1 cellular context compared by ENCODE assay signal in the genomic region with DNA sequence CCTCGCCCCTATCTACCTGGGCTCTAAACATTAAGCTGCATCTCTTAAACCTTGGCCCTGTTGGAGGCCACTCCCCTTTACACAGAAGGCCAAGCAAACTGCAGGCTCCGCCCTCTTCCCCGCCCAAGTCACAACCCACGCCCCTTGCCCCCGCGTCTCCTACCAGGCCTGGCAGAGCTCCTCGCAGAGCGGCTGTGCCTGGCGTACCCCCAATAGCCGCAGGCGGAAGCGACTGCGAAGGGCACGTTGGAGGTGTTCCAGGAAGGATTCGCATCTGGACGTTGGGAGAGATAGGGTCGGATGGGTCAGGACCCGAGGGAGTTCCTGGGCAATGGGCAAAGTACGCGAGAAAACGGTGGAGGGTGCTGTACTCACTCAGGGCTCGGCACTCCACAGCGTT.
TF ChIP-seq lines count a peak whose summit lies in the region.

No MANE protein-coding gene starts in this region.

TF ChIP-seq in K562, 482 proteins besides CTCF, POLR2A, EP300 and RAD21:
- TF ChIP-seq, protein P1, sequence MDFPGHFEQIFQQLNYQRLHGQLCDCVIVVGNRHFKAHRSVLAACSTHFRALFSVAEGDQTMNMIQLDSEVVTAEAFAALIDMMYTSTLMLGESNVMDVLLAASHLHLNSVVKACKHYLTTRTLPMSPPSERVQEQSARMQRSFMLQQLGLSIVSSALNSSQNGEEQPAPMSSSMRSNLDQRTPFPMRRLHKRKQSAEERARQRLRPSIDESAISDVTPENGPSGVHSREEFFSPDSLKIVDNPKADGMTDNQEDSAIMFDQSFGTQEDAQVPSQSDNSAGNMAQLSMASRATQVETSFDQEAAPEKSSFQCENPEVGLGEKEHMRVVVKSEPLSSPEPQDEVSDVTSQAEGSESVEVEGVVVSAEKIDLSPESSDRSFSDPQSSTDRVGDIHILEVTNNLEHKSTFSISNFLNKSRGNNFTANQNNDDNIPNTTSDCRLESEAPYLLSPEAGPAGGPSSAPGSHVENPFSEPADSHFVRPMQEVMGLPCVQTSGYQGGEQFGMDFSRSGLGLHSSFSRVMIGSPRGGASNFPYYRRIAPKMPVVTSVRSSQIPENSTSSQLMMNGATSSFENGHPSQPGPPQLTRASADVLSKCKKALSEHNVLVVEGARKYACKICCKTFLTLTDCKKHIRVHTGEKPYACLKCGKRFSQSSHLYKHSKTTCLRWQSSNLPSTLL (IDR thresholded peaks at IDR 0.05) = no peak
- TF ChIP-seq, protein P2, sequence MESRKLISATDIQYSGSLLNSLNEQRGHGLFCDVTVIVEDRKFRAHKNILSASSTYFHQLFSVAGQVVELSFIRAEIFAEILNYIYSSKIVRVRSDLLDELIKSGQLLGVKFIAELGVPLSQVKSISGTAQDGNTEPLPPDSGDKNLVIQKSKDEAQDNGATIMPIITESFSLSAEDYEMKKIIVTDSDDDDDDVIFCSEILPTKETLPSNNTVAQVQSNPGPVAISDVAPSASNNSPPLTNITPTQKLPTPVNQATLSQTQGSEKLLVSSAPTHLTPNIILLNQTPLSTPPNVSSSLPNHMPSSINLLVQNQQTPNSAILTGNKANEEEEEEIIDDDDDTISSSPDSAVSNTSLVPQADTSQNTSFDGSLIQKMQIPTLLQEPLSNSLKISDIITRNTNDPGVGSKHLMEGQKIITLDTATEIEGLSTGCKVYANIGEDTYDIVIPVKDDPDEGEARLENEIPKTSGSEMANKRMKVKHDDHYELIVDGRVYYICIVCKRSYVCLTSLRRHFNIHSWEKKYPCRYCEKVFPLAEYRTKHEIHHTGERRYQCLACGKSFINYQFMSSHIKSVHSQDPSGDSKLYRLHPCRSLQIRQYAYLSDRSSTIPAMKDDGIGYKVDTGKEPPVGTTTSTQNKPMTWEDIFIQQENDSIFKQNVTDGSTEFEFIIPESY (CRISPR knock-in tag; IDR thresholded peaks at IDR 0.05) = no peak
- TF ChIP-seq, protein P3, sequence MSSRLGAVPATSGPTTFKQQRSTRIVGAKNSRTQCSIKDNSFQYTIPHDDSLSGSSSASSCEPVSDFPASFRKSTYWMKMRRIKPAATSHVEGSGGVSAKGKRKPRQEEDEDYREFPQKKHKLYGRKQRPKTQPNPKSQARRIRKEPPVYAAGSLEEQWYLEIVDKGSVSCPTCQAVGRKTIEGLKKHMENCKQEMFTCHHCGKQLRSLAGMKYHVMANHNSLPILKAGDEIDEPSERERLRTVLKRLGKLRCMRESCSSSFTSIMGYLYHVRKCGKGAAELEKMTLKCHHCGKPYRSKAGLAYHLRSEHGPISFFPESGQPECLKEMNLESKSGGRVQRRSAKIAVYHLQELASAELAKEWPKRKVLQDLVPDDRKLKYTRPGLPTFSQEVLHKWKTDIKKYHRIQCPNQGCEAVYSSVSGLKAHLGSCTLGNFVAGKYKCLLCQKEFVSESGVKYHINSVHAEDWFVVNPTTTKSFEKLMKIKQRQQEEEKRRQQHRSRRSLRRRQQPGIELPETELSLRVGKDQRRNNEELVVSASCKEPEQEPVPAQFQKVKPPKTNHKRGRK (tag; IDR thresholded peaks at IDR 0.05) = no peak
- no peak for TF ChIP-seq SIN3B (IDR thresholded peaks at IDR 0.05; ENCODE audit: low read depth)
- no peak for TF ChIP-seq RB1 (IDR thresholded peaks at IDR 0.05; ENCODE audit: low read depth)
- TF ChIP-seq, protein P4, sequence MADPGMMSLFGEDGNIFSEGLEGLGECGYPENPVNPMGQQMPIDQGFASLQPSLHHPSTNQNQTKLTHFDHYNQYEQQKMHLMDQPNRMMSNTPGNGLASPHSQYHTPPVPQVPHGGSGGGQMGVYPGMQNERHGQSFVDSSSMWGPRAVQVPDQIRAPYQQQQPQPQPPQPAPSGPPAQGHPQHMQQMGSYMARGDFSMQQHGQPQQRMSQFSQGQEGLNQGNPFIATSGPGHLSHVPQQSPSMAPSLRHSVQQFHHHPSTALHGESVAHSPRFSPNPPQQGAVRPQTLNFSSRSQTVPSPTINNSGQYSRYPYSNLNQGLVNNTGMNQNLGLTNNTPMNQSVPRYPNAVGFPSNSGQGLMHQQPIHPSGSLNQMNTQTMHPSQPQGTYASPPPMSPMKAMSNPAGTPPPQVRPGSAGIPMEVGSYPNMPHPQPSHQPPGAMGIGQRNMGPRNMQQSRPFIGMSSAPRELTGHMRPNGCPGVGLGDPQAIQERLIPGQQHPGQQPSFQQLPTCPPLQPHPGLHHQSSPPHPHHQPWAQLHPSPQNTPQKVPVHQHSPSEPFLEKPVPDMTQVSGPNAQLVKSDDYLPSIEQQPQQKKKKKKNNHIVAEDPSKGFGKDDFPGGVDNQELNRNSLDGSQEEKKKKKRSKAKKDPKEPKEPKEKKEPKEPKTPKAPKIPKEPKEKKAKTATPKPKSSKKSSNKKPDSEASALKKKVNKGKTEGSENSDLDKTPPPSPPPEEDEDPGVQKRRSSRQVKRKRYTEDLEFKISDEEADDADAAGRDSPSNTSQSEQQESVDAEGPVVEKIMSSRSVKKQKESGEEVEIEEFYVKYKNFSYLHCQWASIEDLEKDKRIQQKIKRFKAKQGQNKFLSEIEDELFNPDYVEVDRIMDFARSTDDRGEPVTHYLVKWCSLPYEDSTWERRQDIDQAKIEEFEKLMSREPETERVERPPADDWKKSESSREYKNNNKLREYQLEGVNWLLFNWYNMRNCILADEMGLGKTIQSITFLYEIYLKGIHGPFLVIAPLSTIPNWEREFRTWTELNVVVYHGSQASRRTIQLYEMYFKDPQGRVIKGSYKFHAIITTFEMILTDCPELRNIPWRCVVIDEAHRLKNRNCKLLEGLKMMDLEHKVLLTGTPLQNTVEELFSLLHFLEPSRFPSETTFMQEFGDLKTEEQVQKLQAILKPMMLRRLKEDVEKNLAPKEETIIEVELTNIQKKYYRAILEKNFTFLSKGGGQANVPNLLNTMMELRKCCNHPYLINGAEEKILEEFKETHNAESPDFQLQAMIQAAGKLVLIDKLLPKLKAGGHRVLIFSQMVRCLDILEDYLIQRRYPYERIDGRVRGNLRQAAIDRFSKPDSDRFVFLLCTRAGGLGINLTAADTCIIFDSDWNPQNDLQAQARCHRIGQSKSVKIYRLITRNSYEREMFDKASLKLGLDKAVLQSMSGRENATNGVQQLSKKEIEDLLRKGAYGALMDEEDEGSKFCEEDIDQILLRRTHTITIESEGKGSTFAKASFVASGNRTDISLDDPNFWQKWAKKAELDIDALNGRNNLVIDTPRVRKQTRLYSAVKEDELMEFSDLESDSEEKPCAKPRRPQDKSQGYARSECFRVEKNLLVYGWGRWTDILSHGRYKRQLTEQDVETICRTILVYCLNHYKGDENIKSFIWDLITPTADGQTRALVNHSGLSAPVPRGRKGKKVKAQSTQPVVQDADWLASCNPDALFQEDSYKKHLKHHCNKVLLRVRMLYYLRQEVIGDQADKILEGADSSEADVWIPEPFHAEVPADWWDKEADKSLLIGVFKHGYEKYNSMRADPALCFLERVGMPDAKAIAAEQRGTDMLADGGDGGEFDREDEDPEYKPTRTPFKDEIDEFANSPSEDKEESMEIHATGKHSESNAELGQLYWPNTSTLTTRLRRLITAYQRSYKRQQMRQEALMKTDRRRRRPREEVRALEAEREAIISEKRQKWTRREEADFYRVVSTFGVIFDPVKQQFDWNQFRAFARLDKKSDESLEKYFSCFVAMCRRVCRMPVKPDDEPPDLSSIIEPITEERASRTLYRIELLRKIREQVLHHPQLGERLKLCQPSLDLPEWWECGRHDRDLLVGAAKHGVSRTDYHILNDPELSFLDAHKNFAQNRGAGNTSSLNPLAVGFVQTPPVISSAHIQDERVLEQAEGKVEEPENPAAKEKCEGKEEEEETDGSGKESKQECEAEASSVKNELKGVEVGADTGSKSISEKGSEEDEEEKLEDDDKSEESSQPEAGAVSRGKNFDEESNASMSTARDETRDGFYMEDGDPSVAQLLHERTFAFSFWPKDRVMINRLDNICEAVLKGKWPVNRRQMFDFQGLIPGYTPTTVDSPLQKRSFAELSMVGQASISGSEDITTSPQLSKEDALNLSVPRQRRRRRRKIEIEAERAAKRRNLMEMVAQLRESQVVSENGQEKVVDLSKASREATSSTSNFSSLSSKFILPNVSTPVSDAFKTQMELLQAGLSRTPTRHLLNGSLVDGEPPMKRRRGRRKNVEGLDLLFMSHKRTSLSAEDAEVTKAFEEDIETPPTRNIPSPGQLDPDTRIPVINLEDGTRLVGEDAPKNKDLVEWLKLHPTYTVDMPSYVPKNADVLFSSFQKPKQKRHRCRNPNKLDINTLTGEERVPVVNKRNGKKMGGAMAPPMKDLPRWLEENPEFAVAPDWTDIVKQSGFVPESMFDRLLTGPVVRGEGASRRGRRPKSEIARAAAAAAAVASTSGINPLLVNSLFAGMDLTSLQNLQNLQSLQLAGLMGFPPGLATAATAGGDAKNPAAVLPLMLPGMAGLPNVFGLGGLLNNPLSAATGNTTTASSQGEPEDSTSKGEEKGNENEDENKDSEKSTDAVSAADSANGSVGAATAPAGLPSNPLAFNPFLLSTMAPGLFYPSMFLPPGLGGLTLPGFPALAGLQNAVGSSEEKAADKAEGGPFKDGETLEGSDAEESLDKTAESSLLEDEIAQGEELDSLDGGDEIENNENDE (IDR thresholded peaks at IDR 0.05; ENCODE audit: low read depth, low read length) = no peak
- TF ChIP-seq, protein P5, sequence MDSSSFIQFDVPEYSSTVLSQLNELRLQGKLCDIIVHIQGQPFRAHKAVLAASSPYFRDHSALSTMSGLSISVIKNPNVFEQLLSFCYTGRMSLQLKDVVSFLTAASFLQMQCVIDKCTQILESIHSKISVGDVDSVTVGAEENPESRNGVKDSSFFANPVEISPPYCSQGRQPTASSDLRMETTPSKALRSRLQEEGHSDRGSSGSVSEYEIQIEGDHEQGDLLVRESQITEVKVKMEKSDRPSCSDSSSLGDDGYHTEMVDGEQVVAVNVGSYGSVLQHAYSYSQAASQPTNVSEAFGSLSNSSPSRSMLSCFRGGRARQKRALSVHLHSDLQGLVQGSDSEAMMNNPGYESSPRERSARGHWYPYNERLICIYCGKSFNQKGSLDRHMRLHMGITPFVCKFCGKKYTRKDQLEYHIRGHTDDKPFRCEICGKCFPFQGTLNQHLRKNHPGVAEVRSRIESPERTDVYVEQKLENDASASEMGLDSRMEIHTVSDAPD (CRISPR knock-in tag; IDR thresholded peaks at IDR 0.05) = no peak
- TF ChIP-seq ZSCAN29 (IDR thresholded peaks at IDR 0.05) = no peak
- no peak for TF ChIP-seq RBM39 (optimal IDR thresholded peaks at IDR 0.05; ENCODE audit: low read depth, low read length)
- no peak for TF ChIP-seq TEAD2 (tag; IDR thresholded peaks at IDR 0.05)
- no peak for TF ChIP-seq ARID1B (IDR thresholded peaks at IDR 0.05)
- TF ChIP-seq SMARCB1 (IDR thresholded peaks at IDR 0.05; ENCODE audit: insufficient read length, low read depth) = no peak
- TF ChIP-seq TOE1 (IDR thresholded peaks at IDR 0.05; ENCODE audit: borderline replicate concordance) = no peak
- TF ChIP-seq TOE1 (CRISPR knock-in tag; IDR thresholded peaks at IDR 0.05; ENCODE audit: borderline replicate concordance, low read depth) = no peak
- no peak for TF ChIP-seq ZNF143 (CRISPR knock-in tag; IDR thresholded peaks at IDR 0.05)
- peak; percentile 49 for TF ChIP-seq EGR1 (conservative IDR thresholded peaks at IDR 0.05)
- TF ChIP-seq HNRNPLL (IDR thresholded peaks at IDR 0.05; ENCODE audit: low read depth, low read length, poor library complexity, severe bottlenecking) = no peak
- TF ChIP-seq CREBBP (IDR thresholded peaks at IDR 0.05; ENCODE audit: low read depth, low read length) = no peak
- TF ChIP-seq NFIC (IDR thresholded peaks at IDR 0.05) = 0 out of 2 replicates have a peak, but pooled peaks have one; percentile 17
- TF ChIP-seq SMAD1 (IDR thresholded peaks at IDR 0.05; ENCODE audit: low read depth, low read length, partially characterized antibody) = no peak
- no peak for TF ChIP-seq DIDO1 (tag; IDR thresholded peaks at IDR 0.05; ENCODE audit: low read depth)
- TF ChIP-seq PRMT5 (CRISPR knock-in tag; IDR thresholded peaks at IDR 0.05) = no peak
- TF ChIP-seq, protein P6, sequence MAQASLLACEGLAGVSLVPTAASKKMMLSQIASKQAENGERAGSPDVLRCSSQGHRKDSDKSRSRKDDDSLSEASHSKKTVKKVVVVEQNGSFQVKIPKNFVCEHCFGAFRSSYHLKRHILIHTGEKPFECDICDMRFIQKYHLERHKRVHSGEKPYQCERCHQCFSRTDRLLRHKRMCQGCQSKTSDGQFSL (CRISPR knock-in tag; IDR thresholded peaks at IDR 0.05) = no peak
- TF ChIP-seq, protein P6 (tag; IDR thresholded peaks at IDR 0.05) = no peak
- TF ChIP-seq, protein P7, sequence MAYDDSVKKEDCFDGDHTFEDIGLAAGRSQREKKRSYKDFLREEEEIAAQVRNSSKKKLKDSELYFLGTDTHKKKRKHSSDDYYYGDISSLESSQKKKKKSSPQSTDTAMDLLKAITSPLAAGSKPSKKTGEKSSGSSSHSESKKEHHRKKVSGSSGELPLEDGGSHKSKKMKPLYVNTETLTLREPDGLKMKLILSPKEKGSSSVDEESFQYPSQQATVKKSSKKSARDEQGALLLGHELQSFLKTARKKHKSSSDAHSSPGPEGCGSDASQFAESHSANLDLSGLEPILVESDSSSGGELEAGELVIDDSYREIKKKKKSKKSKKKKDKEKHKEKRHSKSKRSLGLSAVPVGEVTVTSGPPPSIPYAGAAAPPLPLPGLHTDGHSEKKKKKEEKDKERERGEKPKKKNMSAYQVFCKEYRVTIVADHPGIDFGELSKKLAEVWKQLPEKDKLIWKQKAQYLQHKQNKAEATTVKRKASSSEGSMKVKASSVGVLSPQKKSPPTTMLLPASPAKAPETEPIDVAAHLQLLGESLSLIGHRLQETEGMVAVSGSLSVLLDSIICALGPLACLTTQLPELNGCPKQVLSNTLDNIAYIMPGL (CRISPR knock-in tag; IDR thresholded peaks at IDR 0.05) = no peak
- 0 out of 2 replicates have a peak, but pooled peaks have one; percentile 20 for TF ChIP-seq NR2C2 (CRISPR knock-in tag; IDR thresholded peaks at IDR 0.05)
- TF ChIP-seq NR2C2 (tag; IDR thresholded peaks at IDR 0.05) = no peak
- TF ChIP-seq NELFE (IDR thresholded peaks at IDR 0.05; ENCODE audit: insufficient read depth, insufficient read length) = no peak
- TF ChIP-seq GATAD2B (IDR thresholded peaks at IDR 0.05; ENCODE audit: borderline replicate concordance) = no peak
- TF ChIP-seq SREBF2 (CRISPR knock-in tag; IDR thresholded peaks at IDR 0.05) = no peak
TF ChIP-seq in K562: peak in this region for 3.
